1 cellular context compared by ENCODE assay signal in genomic region chr15:34147371-34148140, GRCh38.
TF ChIP-seq lines count a peak whose summit lies in the region.

No MANE protein-coding gene starts in this region.

TF ChIP-seq in GM23338, 12 proteins besides CTCF, POLR2A, EP300 and RAD21 (continued from another document):
- no peak for TF ChIP-seq ZNF462 (CRISPR knock-in tag; IDR thresholded peaks at IDR 0.05)
- TF ChIP-seq REST (IDR thresholded peaks at IDR 0.05; ENCODE audit: unreplicated experiment) = no peak
